ENCODE assay signal across 8 cellular contexts in the genomic region with DNA sequence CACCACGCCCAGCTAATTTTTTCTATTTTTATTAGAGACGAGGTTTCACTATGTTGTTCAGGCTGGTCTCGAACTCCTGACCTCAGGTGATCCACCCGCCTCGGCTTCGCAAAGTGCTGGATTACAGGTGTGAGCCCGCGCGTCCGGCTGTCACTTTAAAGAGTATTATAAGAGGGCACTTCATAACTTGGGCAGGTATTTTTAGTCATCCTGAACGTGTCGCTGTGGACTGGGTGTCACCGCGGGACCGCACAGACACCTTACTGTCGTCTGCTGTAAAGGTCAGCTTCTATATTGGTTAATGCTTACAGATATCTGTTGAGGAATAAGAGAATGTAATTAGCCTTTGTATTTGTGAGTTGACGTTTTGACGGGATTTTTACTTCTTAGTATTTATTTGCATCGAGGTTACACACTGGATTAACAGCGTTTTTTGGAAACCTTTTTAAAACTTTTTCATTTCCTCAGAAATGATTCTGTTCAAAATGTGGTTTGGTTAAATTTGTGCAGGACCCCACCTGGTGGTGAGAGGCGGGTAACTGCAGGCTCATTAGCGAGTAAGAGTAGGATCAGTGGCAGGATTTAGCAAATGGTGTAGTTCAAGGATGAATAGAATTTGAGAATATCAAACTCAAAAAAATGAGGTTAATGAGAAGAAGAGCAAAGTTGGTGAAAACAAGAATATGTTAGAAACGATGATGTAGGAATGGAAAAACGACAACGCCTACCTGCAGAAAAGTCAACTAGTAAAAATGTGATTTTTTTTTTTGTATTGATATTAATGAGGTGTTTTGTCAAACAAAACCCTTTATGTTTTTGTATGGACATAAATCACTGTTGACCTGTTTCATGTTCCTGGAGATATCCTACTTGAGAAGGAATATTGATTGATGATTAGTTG. TPM values are rescaled to one million over a fixed set of nuclear protein-coding genes. Genes with fewer than 3 reads are reported as not detected.
DNase-seq lines count a peak whose midpoint lies in the region; ATAC-seq and TF ChIP-seq lines count a peak whose summit lies in the region.

No MANE protein-coding gene starts in this region.

- TF ChIP-seq CTCF in adrenal gland (IDR thresholded peaks at IDR 0.05) (peak; percentile 67 to 85 (median 78)), retinal pigment epithelial cell (conservative IDR thresholded peaks at IDR 0.05; ENCODE audit: low read depth, low read length) (peak; percentile 97)

- 51 to 60% (median 52%) methylated on average over 25 of the region's 25 CpGs for WGBS in adrenal gland, 4 donors

- no peaks in the 10 kb centered on the region for H3K9me3 ChIP-seq in adrenal gland (replicated peaks in 1 of 3)

- in situ Hi-C loops in KBM-7 (cut with MboI; ENCODE audit: low pct_unique_long_range_greater_than_20kb, low sequenced_read_pairs), result no loop called here

- H3K4me3 ChIP-seq in adrenal gland (peak overlapping the region in 1 of 4 donors; percentile 8), retinal pigment epithelial cell (ENCODE audit: low read length) (no peak overlapping the region)

- H3K4me1 ChIP-seq in adrenal gland (replicated peaks in 1 of 2), result peaks cover 0 to 39% of the 10 kb centered on the region in 2 donors

- H3K27me3 ChIP-seq in adrenal gland, result no peaks in the 10 kb centered on the region

- H3K36me3 ChIP-seq in adrenal gland (replicated peaks in 1 of 2), result no peaks in the 10 kb centered on the region

- TF ChIP-seq POLR2A in adrenal gland (IDR thresholded peaks at IDR 0.05), result no peak

- DNase-seq in Right ventricle myocardium inferior (ENCODE audit: missing footprints), result no peak
- DNase-seq in cardiac septum (ENCODE audit: low spot score), result no peak
- DNase-seq in KBM-7, result peak; percentile 86
- DNase-seq in SW480 (ENCODE audit: low spot score), result peak; percentile 54
- peak; percentile 46 to 87 (median 64) for DNase-seq in adrenal gland
- DNase-seq in left cardiac atrium, result peak; percentile 65
- DNase-seq in retinal pigment epithelial cell (ENCODE audit: low read depth), result no peak

- peak overlapping the region in 1 of 5 donors; percentile 2 for H3K27ac ChIP-seq in adrenal gland

- intact Hi-C loops in Right ventricle myocardium inferior (cut with DNase I) (loop anchor here (5.0 kb wide), 1 partner anchor 63 kb away; no protein-coding TSS in a partner anchor), cardiac septum (cut with DNase I) (loop anchor here (2.0 to 5.0 kb wide), 2 partner anchors 49 to 63 kb away; no protein-coding TSS in a partner anchor), adrenal gland (cut with DNase I) (no loop called here), left cardiac atrium (cut with DNase I) (loop anchor here in 1 of 2 donors (10.0 kb wide), 1 partner anchor 45 kb away; no protein-coding TSS in a partner anchor)

- peak; percentile 30 for ATAC-seq in Right ventricle myocardium inferior
- ATAC-seq in left cardiac atrium, result no peak
- ATAC-seq in GM19467 (IDR thresholded peaks at IDR 0.05; ENCODE audit: unreplicated experiment), result no peak

RNA-seq across cellular contexts. Expression of a gene that starts 3.2 kb away (rescaled TPM):
- total RNA-seq in Right ventricle myocardium inferior (195 TPM), cardiac septum (171 TPM), adrenal gland (100 to 1,000 TPM in 1 of 8 donors, 10 to 100 TPM in 7; 38.4 to 120 (median 79.8) TPM), left cardiac atrium (100 to 1,000 TPM; 158 to 159 TPM)
- polyA plus RNA-seq in adrenal gland, result 100 to 1,000 TPM in 1 of 3 donors, 10 to 100 TPM in 2; 58.9 to 195 (median 75.7) TPM

Comparison
In these comparisons a context has a peak if more than half of its experiments do, and no peak if none do; other contexts are left out.
1. DNase-seq: peak in KBM-7 (single experiment), SW480 (single experiment), adrenal gland (7 of 7) and left cardiac atrium (single experiment); none in Right ventricle myocardium inferior (single experiment), cardiac septum (single experiment) and retinal pigment epithelial cell (single experiment).
2. intact Hi-C loops: an anchor here in Right ventricle myocardium inferior (5.0 kb wide) and cardiac septum (2.0 to 5.0 kb wide); none called in adrenal gland.